In genomic region chr12:10716704-10717315, GRCh38 we compare ENCODE assay signal across 1 cellular context.
TF ChIP-seq lines count a peak whose summit lies in the region.

No MANE protein-coding gene starts in this region.

TF ChIP-seq in GM23338, 12 proteins besides CTCF, POLR2A, EP300 and RAD21 (continued from another document):
- TF ChIP-seq ETS1 (IDR thresholded peaks at IDR 0.05) (no peak), NANOG (IDR thresholded peaks at IDR 0.05; ENCODE audit: borderline replicate concordance) (no peak), CREB1 (CRISPR knock-in tag; IDR thresholded peaks at IDR 0.05; ENCODE audit: low read depth) (no peak), ZNF114 (CRISPR knock-in tag; IDR thresholded peaks at IDR 0.05) (no peak), JUNB (IDR thresholded peaks at IDR 0.05; ENCODE audit: unreplicated experiment) (no peak), ZNF462 (CRISPR knock-in tag; IDR thresholded peaks at IDR 0.05) (no peak), STAT1 (IDR thresholded peaks at IDR 0.05; ENCODE audit: unreplicated experiment) (no peak), POLR2AphosphoS5 (IDR thresholded peaks at IDR 0.05; ENCODE audit: low read depth) (no peak), EZH2 (IDR thresholded peaks at IDR 0.05; ENCODE audit: low read depth, unreplicated experiment) (no peak)
TF ChIP-seq in GM23338: peak in this region for 0.
